ENCODE assay signal across 8 cellular contexts in genomic region chr9:94639045-94639995, GRCh38. TPM values are rescaled to one million over a fixed set of nuclear protein-coding genes. Genes with fewer than 3 reads are reported as not detected.
DNase-seq lines count a peak whose midpoint lies in the region; ATAC-seq lines count a peak whose summit lies in the region.

FBP1 (minus strand) TSS chr9:94639518; CDS start chr9:94639310, 208 bp downstream.

- peaks cover 5% of the 10 kb centered on the region for H3K27me3 Mint-ChIP-seq in memory B cell

- no peaks in the 10 kb centered on the region for H3K9me3 Mint-ChIP-seq in memory B cell
- H3K9me3 Mint-ChIP-seq in stimulated activated effector memory CD8-positive, alpha-beta T cell treated with anti-CD3 and anti-CD28 coated beads, Interleukin-12 subunit alpha, Interleukin-12 subunit beta, amount 100 ng/mL, for 72 hours, result no peaks in the 10 kb centered on the region

- DNase-seq in COLO668 (lab: John Stamatoyannopoulos, UW; ENCODE audit: unreplicated experiment), result peak; percentile 78
- peak; percentile 42 for DNase-seq in activated CD4-positive, CD25-positive, alpha-beta regulatory T cell treated with anti-CD3 and anti-CD28 coated beads, Interleukin-2, amount 50 U/mL, for 72 hours
- peak; percentile 36 for DNase-seq in dermis blood vessel endothelial cell
- peak; percentile 59 to 66 for DNase-seq in memory B cell (ENCODE audit: low spot score in 2 of 2)
- peak; percentile 12 to 58 for DNase-seq in stimulated activated effector memory CD8-positive, alpha-beta T cell treated with anti-CD3 and anti-CD28 coated beads, Interleukin-12 subunit alpha, Interleukin-12 subunit beta, amount 100 ng/mL, for 72 hours (ENCODE audit: low spot score in 2 of 2)
- DNase-seq in NCI-H1694 treated with DMSO at 0.1 percent for 48 hours (lab: John Stamatoyannopoulos, UW), result no peak
- no peak for DNase-seq in NCI-H1105 treated with DMSO at 0.1 percent for 48 hours (lab: John Stamatoyannopoulos, UW)

- peak within 1 kb of the TSS; percentile 93 for H3K4me3 Mint-ChIP-seq in memory B cell
- H3K4me3 Mint-ChIP-seq in stimulated activated effector memory CD8-positive, alpha-beta T cell treated with anti-CD3 and anti-CD28 coated beads, Interleukin-12 subunit alpha, Interleukin-12 subunit beta, amount 100 ng/mL, for 72 hours, result peak within 1 kb of the TSS; percentile 83

- peak within 1 kb of the TSS; percentile 72 for H3K27ac Mint-ChIP-seq in memory B cell
- peak within 1 kb of the TSS; percentile 71 for H3K27ac Mint-ChIP-seq in stimulated activated effector memory CD8-positive, alpha-beta T cell treated with anti-CD3 and anti-CD28 coated beads, Interleukin-12 subunit alpha, Interleukin-12 subunit beta, amount 100 ng/mL, for 72 hours

- H3K4me1 Mint-ChIP-seq in memory B cell, result peaks cover 6% of the 10 kb centered on the region
- peaks cover 18% of the 10 kb centered on the region for H3K4me1 Mint-ChIP-seq in stimulated activated effector memory CD8-positive, alpha-beta T cell treated with anti-CD3 and anti-CD28 coated beads, Interleukin-12 subunit alpha, Interleukin-12 subunit beta, amount 100 ng/mL, for 72 hours

- ATAC-seq in HG02885 (IDR thresholded peaks at IDR 0.05; ENCODE audit: poor library complexity, unreplicated experiment) (peak; percentile 66), memory B cell (ENCODE audit: low read depth) (peak; percentile 87)
- peak; percentile 84 for ATAC-seq in stimulated activated effector memory CD8-positive, alpha-beta T cell treated with anti-CD3 and anti-CD28 coated beads, Interleukin-12 subunit alpha, Interleukin-12 subunit beta, amount 100 ng/mL, for 72 hours

- H3K36me3 Mint-ChIP-seq in memory B cell, result no peaks in the 10 kb centered on the region
- H3K36me3 Mint-ChIP-seq in stimulated activated effector memory CD8-positive, alpha-beta T cell treated with anti-CD3 and anti-CD28 coated beads, Interleukin-12 subunit alpha, Interleukin-12 subunit beta, amount 100 ng/mL, for 72 hours, result no peaks in the 10 kb centered on the region

RNA-seq across cellular contexts. Expression of gene FBP1, which starts in this region (rescaled TPM):
- 1.3 and 2.2 TPM in 2 replicates for total RNA-seq in dermis blood vessel endothelial cell

Comparison
In these comparisons a context has a peak if more than half of its experiments do, and no peak if none do; other contexts are left out.
1. DNase-seq: peak in COLO668 (single experiment), activated CD4-positive, CD25-positive, alpha-beta regulatory T cell treated with anti-CD3 and anti-CD28 coated beads, Interleukin-2, amount 50 U/mL, for 72 hours (single experiment), dermis blood vessel endothelial cell (single experiment), memory B cell (2 of 2) and stimulated activated effector memory CD8-positive, alpha-beta T cell treated with anti-CD3 and anti-CD28 coated beads, Interleukin-12 subunit alpha, Interleukin-12 subunit beta, amount 100 ng/mL, for 72 hours (2 of 2); none in NCI-H1694 treated with DMSO at 0.1 percent for 48 hours (single experiment) and NCI-H1105 treated with DMSO at 0.1 percent for 48 hours (single experiment).
2. Peak in every context shown above with its lines, with median percentiles within 50 percentile points of each other: ATAC-seq.